8 cellular contexts compared by ENCODE assay signal in the genomic region with DNA sequence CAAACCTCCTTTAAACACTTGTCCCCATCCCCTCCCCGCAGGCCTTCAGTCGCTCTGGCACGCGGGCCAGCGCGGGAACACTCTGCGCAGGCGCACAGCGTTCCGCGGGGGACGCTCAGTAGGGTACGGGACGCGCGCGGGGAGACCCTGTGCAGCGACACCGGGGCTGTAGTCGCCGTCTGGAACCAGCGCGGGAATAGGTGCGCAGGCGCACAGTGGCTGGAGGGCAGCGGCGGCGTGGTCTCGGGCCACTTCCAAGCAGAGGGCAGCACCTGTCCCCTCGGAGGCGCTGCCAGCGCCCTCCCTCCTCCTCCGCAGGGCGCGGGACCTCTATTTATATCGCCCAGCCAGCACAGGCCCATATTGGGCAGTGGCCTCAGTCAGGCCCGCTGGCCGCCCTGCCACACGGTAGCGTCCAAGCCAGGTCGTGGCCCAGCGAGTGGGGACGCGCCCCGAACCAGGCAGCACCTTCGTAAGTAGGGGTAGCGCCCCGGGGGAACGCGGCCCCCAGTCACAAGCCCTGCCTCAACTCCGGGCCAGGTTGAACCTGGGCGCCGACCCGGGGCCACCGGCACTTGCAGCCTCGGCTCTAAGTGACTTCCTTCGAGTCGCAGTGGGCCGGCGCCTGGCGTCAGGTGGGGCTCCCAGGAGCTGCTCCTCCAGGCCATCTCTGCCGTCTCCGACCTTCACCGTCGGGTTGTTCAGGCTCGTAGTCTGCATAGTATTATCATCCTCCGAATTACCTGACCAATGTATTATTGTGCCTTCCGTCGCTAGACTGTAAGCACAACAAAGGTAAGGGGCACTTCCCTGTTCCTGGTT. TPM values are rescaled to one million over a fixed set of nuclear protein-coding genes. Genes with fewer than 3 reads are reported as not detected.
DNase-seq lines count a peak whose midpoint lies in the region; ATAC-seq and TF ChIP-seq lines count a peak whose summit lies in the region.

A gene with protein sequence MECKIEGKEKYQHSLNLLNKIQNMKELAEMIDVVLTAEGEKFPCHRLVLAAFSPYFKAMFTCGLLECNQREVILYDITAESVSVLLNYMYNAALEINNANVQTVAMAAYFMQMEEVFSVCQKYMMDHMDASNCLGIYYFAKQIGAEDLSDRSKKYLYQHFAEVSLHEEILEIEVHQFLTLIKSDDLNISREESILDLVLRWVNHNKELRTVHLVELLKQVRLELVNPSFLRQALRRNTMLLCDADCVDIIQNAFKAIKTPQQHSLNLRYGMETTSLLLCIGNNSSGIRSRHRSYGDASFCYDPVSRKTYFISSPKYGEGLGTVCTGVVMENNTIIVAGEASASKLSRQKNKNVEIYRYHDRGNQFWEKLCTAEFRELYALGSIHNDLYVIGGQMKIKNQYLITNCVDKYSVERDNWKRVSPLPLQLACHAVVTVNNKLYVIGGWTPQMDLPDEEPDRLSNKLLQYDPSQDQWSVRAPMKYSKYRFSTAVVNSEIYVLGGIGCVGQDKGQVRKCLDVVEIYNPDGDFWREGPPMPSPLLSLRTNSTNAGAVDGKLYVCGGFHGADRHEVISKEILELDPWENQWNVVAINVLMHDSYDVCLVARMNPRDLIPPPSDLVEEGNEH (plus strand): TSS at position 118 of the 822 bp plus-strand sequence. CDS start 7,830 bp downstream, outside the sequence.

- no peaks in the 10 kb centered on the region for H3K4me1 ChIP-seq in HUES48 (ENCODE audit: control insufficient read depth, insufficient read depth, low read length)
- peaks cover 6% of the 10 kb centered on the region for H3K4me1 ChIP-seq in mammary epithelial cell (ENCODE audit: insufficient read depth, low read length)

- in situ Hi-C loops in mammary epithelial cell (cut with MboI; ENCODE audit: low sequenced_read_pairs in 2 of 2), result no loop called here

- no TSS peak for BruUV-seq in mammary epithelial cell (replicated peaks; lab: Mats Ljungman, UMichigan)

- no peaks in the 10 kb centered on the region for H3K36me3 Mint-ChIP-seq in stimulated activated effector memory CD8-positive, alpha-beta T cell treated with anti-CD3 and anti-CD28 coated beads, Interleukin-12 subunit alpha, Interleukin-12 subunit beta, amount 100 ng/mL, for 72 hours

- H3K9me3 Mint-ChIP-seq in stimulated activated effector memory CD8-positive, alpha-beta T cell treated with anti-CD3 and anti-CD28 coated beads, Interleukin-12 subunit alpha, Interleukin-12 subunit beta, amount 100 ng/mL, for 72 hours, result peaks cover 4% of the 10 kb centered on the region

- no peaks in the 10 kb centered on the region for H3K4me1 Mint-ChIP-seq in stimulated activated effector memory CD8-positive, alpha-beta T cell treated with anti-CD3 and anti-CD28 coated beads, Interleukin-12 subunit alpha, Interleukin-12 subunit beta, amount 100 ng/mL, for 72 hours

- H3K4me3 ChIP-seq in HUES48 (ENCODE audit: low read depth, low read length) (peak within 1 kb of the TSS; percentile 48; the same call in 1 of the 2 replicates), mammary epithelial cell (replicated peaks in 1 of 3; ENCODE audit: insufficient read depth in 1 of 3, low read depth in 2 of 3, low read length in 3 of 3) (no peak within 1 kb of the TSS)

- H3K36me3 ChIP-seq in HUES48 (ENCODE audit: control insufficient read depth, insufficient read depth, low read length) (no peaks in the 10 kb centered on the region), mammary epithelial cell (ENCODE audit: insufficient read depth, low read length) (no peaks in the 10 kb centered on the region)

- no peaks in the 10 kb centered on the region for H3K79me2 ChIP-seq in mammary epithelial cell (ENCODE audit: insufficient read depth, low read length)

- no peak within 1 kb of the TSS for H3K27ac Mint-ChIP-seq in stimulated activated effector memory CD8-positive, alpha-beta T cell treated with anti-CD3 and anti-CD28 coated beads, Interleukin-12 subunit alpha, Interleukin-12 subunit beta, amount 100 ng/mL, for 72 hours

- TF ChIP-seq CTCF in mammary epithelial cell (conservative IDR thresholded peaks at IDR 0.05 in 1 of 2, IDR thresholded peaks at IDR 0.05 in 1 of 2; ENCODE audit: extremely low read depth in 1 of 2, insufficient read depth in 1 of 2, low read depth in 1 of 2, low read length in 2 of 2), result no peak

- H3K9me3 ChIP-seq in HUES48 (ENCODE audit: control insufficient read depth, insufficient read depth, low read length), result no peaks in the 10 kb centered on the region
- no peaks in the 10 kb centered on the region for H3K9me3 ChIP-seq in mammary epithelial cell (replicated peaks; ENCODE audit: insufficient read depth, low read length)

- dilution Hi-C loops in mammary epithelial cell (cut with HindIII; ENCODE audit: low sequenced_read_pairs), result no loop called here

- no peak within 1 kb of the TSS; the same call in 1 of the 2 replicates for H3K9ac ChIP-seq in HUES48 (ENCODE audit: low read depth, low read length)
- no peak within 1 kb of the TSS for H3K9ac ChIP-seq in mammary epithelial cell (ENCODE audit: insufficient read depth, low read length)

- no peak within 1 kb of the TSS for H3K4me3 Mint-ChIP-seq in stimulated activated effector memory CD8-positive, alpha-beta T cell treated with anti-CD3 and anti-CD28 coated beads, Interleukin-12 subunit alpha, Interleukin-12 subunit beta, amount 100 ng/mL, for 72 hours

- H4K20me1 ChIP-seq in mammary epithelial cell (ENCODE audit: insufficient read depth, low read length), result no peaks in the 10 kb centered on the region

- DNase-seq in mammary epithelial cell (no peak), left colon (peak; percentile 38 to 51), NCI-H345 (lab: John Stamatoyannopoulos, UW) (no peak), NCI-H748 (lab: John Stamatoyannopoulos, UW; ENCODE audit: unreplicated experiment) (no peak)
- no peak for DNase-seq in stimulated activated effector memory CD8-positive, alpha-beta T cell treated with anti-CD3 and anti-CD28 coated beads, Interleukin-12 subunit alpha, Interleukin-12 subunit beta, amount 100 ng/mL, for 72 hours (ENCODE audit: low spot score in 2 of 2)

- H3K27ac ChIP-seq in HUES48 (ENCODE audit: low read depth, low read length), result no peak within 1 kb of the TSS
- H3K27ac ChIP-seq in mammary epithelial cell (ENCODE audit: insufficient read depth, low read depth, low read length), result no peak within 1 kb of the TSS

- H3K27me3 ChIP-seq in HUES48 (ENCODE audit: control insufficient read depth, insufficient read depth, low read length) (peaks cover 42% of the 10 kb centered on the region), mammary epithelial cell (ENCODE audit: insufficient read depth, low read length) (peaks cover 8% of the 10 kb centered on the region)

- intact Hi-C loops in mammary epithelial cell (cut with micrococcal nuclease) (no loop called here), left colon (cut with DNase I, micrococcal nuclease) (no loop called here)

- CTCF ChIA-PET in mammary epithelial cell (lab: Charles Lee; ENCODE audit: low non-redundant PET), result no interaction called here

- WGBS in mammary epithelial cell (ENCODE audit: low coverage, missing lambda C conversion rate), result 33% methylated on average over 29 of the region's 69 CpGs

- H3K4me2 ChIP-seq in mammary epithelial cell (ENCODE audit: insufficient read depth, low read depth, low read length), result peak within 1 kb of the TSS; percentile 48

- ATAC-seq in left colon, result peak; percentile 76
- ATAC-seq in stimulated activated effector memory CD8-positive, alpha-beta T cell treated with anti-CD3 and anti-CD28 coated beads, Interleukin-12 subunit alpha, Interleukin-12 subunit beta, amount 100 ng/mL, for 72 hours, result peak; percentile 13
- ATAC-seq in HG03378 (IDR thresholded peaks at IDR 0.05; ENCODE audit: unreplicated experiment), result no peak
- ATAC-seq in GM18873 (IDR thresholded peaks at IDR 0.05; ENCODE audit: low FRiP score, unreplicated experiment), result no peak

- H2AFZ ChIP-seq in mammary epithelial cell (ENCODE audit: low read depth, low read length), result peak within 1 kb of the TSS; percentile 52

RNA-seq across cellular contexts. Expression of the gene that starts here (rescaled TPM):
- not detected for total RNA-seq in mammary epithelial cell
- not detected for polyA plus RNA-seq in mammary epithelial cell
- not detected for polyA minus RNA-seq in mammary epithelial cell
- total RNA-seq in left colon, result 1 to 10 TPM; 3.8 to 4.6 TPM

Comparison
In these comparisons a context has a peak if more than half of its experiments do, and no peak if none do; other contexts are left out.
1. RNA of the gene that starts here (total RNA-seq): 3.8 to 4.6 TPM in left colon; not detected in mammary epithelial cell; every median in the first group is over 4 times any median in the second.
2. DNase-seq: peak in left colon (2 of 2); none in mammary epithelial cell (single experiment), stimulated activated effector memory CD8-positive, alpha-beta T cell treated with anti-CD3 and anti-CD28 coated beads, Interleukin-12 subunit alpha, Interleukin-12 subunit beta, amount 100 ng/mL, for 72 hours (0 of 2), NCI-H345 (single experiment) and NCI-H748 (single experiment).
3. ATAC-seq: peak in left colon (single experiment) and stimulated activated effector memory CD8-positive, alpha-beta T cell treated with anti-CD3 and anti-CD28 coated beads, Interleukin-12 subunit alpha, Interleukin-12 subunit beta, amount 100 ng/mL, for 72 hours (single experiment); none in HG03378 (single experiment) and GM18873 (single experiment).